Comparison of ENCODE assay signal across 11 cellular contexts in the genomic region with DNA sequence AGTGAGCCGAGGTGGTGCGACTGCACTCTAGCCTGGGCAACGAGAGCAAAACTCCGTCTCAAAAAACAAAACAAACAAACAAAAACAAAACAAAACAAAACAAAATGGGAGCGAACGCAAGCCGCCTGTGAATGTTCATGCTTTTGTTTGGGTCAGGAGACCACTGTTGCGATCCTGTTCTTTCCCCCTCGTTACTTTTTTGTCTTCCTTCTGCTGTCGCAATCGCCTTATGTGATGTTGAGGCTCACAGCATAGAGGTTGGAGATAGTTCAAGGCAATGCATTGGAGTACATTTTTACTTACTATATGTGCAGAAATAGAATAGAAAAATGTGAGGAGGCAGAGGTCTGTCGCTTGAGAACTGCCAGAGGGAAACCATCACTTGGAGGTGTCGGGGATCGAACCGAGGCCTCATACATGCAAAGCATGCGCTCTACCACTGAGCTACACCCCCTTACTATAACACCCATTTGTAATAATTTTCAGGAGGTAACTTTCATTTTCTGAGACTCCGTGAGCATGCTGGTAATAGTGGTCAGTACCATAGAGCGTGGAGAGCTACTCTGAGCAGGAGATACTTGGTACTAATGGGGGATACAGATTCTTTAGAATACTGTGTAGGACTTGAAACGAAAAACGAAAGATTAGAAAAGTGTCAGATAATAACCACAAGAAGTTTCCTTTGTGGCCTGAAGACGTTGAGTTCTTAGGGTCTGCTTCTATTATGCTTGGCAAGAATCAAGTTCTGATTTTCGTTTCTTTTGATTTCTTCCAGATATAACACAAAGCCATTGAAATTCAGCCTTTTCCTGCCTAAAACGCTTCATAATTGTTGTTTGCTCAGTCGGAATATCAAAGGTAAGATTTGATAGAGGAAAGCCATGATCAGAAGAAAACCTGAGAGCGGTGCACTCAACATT.
DNase-seq lines count a peak whose midpoint lies in the region; ATAC-seq and TF ChIP-seq lines count a peak whose summit lies in the region.
"Had no signal": no experiment of that assay in that cellular context is flagged by ENCODE, and none has a peak within 500 bp of the region (broad histone marks: within the 10 kb centered on the region; RNA-seq: fewer than 3 reads in every experiment).

No MANE protein-coding gene starts in this region.

- H3K4me3 ChIP-seq in breast epithelium: no peak overlapping the region
- peak overlapping the region; percentile 20 to 44 (median 25) for H3K4me3 ChIP-seq in mammary epithelial cell (replicated peaks in 1 of 3; ENCODE audit: insufficient read depth in 1 of 3, low read depth in 2 of 3, low read length in 3 of 3)

- TF ChIP-seq POLR2A in breast epithelium (IDR thresholded peaks at IDR 0.05): no peak

- H3K27ac ChIP-seq in breast epithelium (no peak overlapping the region), mammary epithelial cell (ENCODE audit: insufficient read depth, low read depth, low read length) (no peak overlapping the region)

- peak overlapping the region; percentile 38 for H3K4me2 ChIP-seq in mammary epithelial cell (ENCODE audit: insufficient read depth, low read depth, low read length)

- H3K4me3 Mint-ChIP-seq in MCF 10A (ENCODE audit: unreplicated experiment): peak overlapping the region; percentile 86
- peak overlapping the region; percentile 8 for H3K4me3 Mint-ChIP-seq in stimulated activated naive CD8-positive, alpha-beta T cell treated with anti-CD3 and anti-CD28 coated beads, Interleukin-15, Interleukin-2, amounts not matched to agents 100 ng/mL and 50 ng/mL, for 24 hours
- H3K4me3 Mint-ChIP-seq: activated naive CD8-positive, alpha-beta T cell; stimulated activated naive B cell treated with anti-CD40 and anti-IgM and Interleukin-4, amounts not matched to agents 10 μg/mL and 1 μg/mL and 100 μg/mL, for 72 hours had no signal

- DNase-seq in MCF 10A (ENCODE audit: unreplicated experiment): peak; percentile 62
- DNase-seq in breast epithelium (ENCODE audit: low spot score in 2 of 2): no peak
- peak; percentile 43 for DNase-seq in NCI-H1694 treated with DMSO at 0.1 percent for 48 hours (lab: John Stamatoyannopoulos, UW)
- peak; percentile 82 for DNase-seq in mammary epithelial cell
- no peak for DNase-seq in epidermal melanocyte (ENCODE audit: insufficient read length, low spot score)
- no peak for DNase-seq in hippocampal formation (lab: John Stamatoyannopoulos, UW)
- DNase-seq: KG1; stimulated activated naive B cell treated with anti-CD40 and anti-IgM and Interleukin-4, amounts not matched to agents 10 μg/mL and 1 μg/mL and 100 μg/mL, for 72 hours had no signal

- TF ChIP-seq CTCF in MCF 10A (IDR thresholded peaks at IDR 0.05; ENCODE audit: unreplicated experiment) (no peak), breast epithelium (IDR thresholded peaks at IDR 0.05) (no peak), mammary epithelial cell (conservative IDR thresholded peaks at IDR 0.05 in 1 of 2, IDR thresholded peaks at IDR 0.05 in 1 of 2; ENCODE audit: extremely low read depth in 1 of 2, insufficient read depth in 1 of 2, low read depth in 1 of 2, low read length in 2 of 2) (no peak)

- no peaks in the 10 kb centered on the region for H3K79me2 ChIP-seq in mammary epithelial cell (ENCODE audit: insufficient read depth, low read length)

- POLR2A ChIA-PET in MCF 10A (lab: Yijun Ruan, JAX): interaction anchor here (0.6 to 1.6 kb wide), 11 partner anchors 9 to 847 kb away, joined by 3 to 7 read pairs (median 4); no protein-coding TSS in a partner anchor

- no peak overlapping the region for H2AFZ ChIP-seq in mammary epithelial cell (ENCODE audit: low read depth, low read length)

- H3K4me1 Mint-ChIP-seq in MCF 10A (ENCODE audit: insufficient read depth, unreplicated experiment): peaks cover 22% of the 10 kb centered on the region
- H3K4me1 Mint-ChIP-seq in stimulated activated naive CD8-positive, alpha-beta T cell treated with anti-CD3 and anti-CD28 coated beads, Interleukin-15, Interleukin-2, amounts not matched to agents 100 ng/mL and 50 ng/mL, for 24 hours (ENCODE audit: low read depth): peaks cover 8% of the 10 kb centered on the region

- no peak overlapping the region for H3K27ac Mint-ChIP-seq in MCF 10A (ENCODE audit: low read depth, unreplicated experiment)
- peak overlapping the region; percentile 53 for H3K27ac Mint-ChIP-seq in stimulated activated naive CD8-positive, alpha-beta T cell treated with anti-CD3 and anti-CD28 coated beads, Interleukin-15, Interleukin-2, amounts not matched to agents 100 ng/mL and 50 ng/mL, for 24 hours
- H3K27ac Mint-ChIP-seq: activated naive CD8-positive, alpha-beta T cell; stimulated activated naive B cell treated with anti-CD40 and anti-IgM and Interleukin-4, amounts not matched to agents 10 μg/mL and 1 μg/mL and 100 μg/mL, for 72 hours had no signal

- ATAC-seq in GM19452 (IDR thresholded peaks at IDR 0.05; ENCODE audit: unreplicated experiment): no peak

- CTCF ChIA-PET in MCF 10A (lab: Yijun Ruan, JAX) (interaction anchor here (0.5 to 1.5 kb wide), 2 partner anchors 35 to 1681 kb away, joined by 3 to 5 read pairs; no protein-coding TSS in a partner anchor), mammary epithelial cell (lab: Charles Lee; ENCODE audit: low non-redundant PET) (interaction anchor here (0.5 kb wide), 1 partner anchor 73 kb away, joined by 16 read pairs; no protein-coding TSS in a partner anchor)

- H3K27me3 Mint-ChIP-seq in MCF 10A (ENCODE audit: insufficient read depth, unreplicated experiment): no peaks in the 10 kb centered on the region
- H3K27me3 Mint-ChIP-seq in stimulated activated naive CD8-positive, alpha-beta T cell treated with anti-CD3 and anti-CD28 coated beads, Interleukin-15, Interleukin-2, amounts not matched to agents 100 ng/mL and 50 ng/mL, for 24 hours: peaks cover 87% of the 10 kb centered on the region

- 38% methylated on average over 21 of the region's 25 CpGs for WGBS in mammary epithelial cell (ENCODE audit: low coverage, missing lambda C conversion rate)

- H3K36me3 Mint-ChIP-seq in MCF 10A (ENCODE audit: insufficient read depth, unreplicated experiment): peaks cover 7% of the 10 kb centered on the region
- peaks cover 8% of the 10 kb centered on the region for H3K36me3 Mint-ChIP-seq in stimulated activated naive CD8-positive, alpha-beta T cell treated with anti-CD3 and anti-CD28 coated beads, Interleukin-15, Interleukin-2, amounts not matched to agents 100 ng/mL and 50 ng/mL, for 24 hours (ENCODE audit: low read depth)

- no peaks in the 10 kb centered on the region for H3K36me3 ChIP-seq in breast epithelium
- no peaks in the 10 kb centered on the region for H3K36me3 ChIP-seq in mammary epithelial cell (ENCODE audit: insufficient read depth, low read length)

- H3K9me3 ChIP-seq in breast epithelium (no peaks in the 10 kb centered on the region), mammary epithelial cell (replicated peaks; ENCODE audit: insufficient read depth, low read length) (no peaks in the 10 kb centered on the region)

- BruUV-seq in MCF 10A (replicated peaks; lab: Mats Ljungman, UMichigan) (no TSS peak), mammary epithelial cell (replicated peaks; lab: Mats Ljungman, UMichigan) (no TSS peak)

- no peaks in the 10 kb centered on the region for H4K20me1 ChIP-seq in mammary epithelial cell (ENCODE audit: insufficient read depth, low read length)

- H3K4me1 ChIP-seq in breast epithelium (no peaks in the 10 kb centered on the region), mammary epithelial cell (ENCODE audit: insufficient read depth, low read length) (peaks cover 4% of the 10 kb centered on the region)

- no peaks in the 10 kb centered on the region for H3K9me3 Mint-ChIP-seq in MCF 10A (ENCODE audit: unreplicated experiment)
- peaks cover 5% of the 10 kb centered on the region for H3K9me3 Mint-ChIP-seq in stimulated activated naive CD8-positive, alpha-beta T cell treated with anti-CD3 and anti-CD28 coated beads, Interleukin-15, Interleukin-2, amounts not matched to agents 100 ng/mL and 50 ng/mL, for 24 hours

- dilution Hi-C loops in mammary epithelial cell (cut with HindIII; ENCODE audit: low sequenced_read_pairs): no loop called here

- H3K27me3 ChIP-seq in breast epithelium: peaks cover 0 to 64% of the 10 kb centered on the region in 2 donors
- H3K27me3 ChIP-seq in mammary epithelial cell (ENCODE audit: insufficient read depth, low read length): no peaks in the 10 kb centered on the region

- no peak overlapping the region for H3K9ac ChIP-seq in mammary epithelial cell (ENCODE audit: insufficient read depth, low read length)

- in situ Hi-C loops in mammary epithelial cell (cut with MboI; ENCODE audit: low sequenced_read_pairs in 2 of 2): no loop called here

- intact Hi-C loops in MCF 10A (cut with micrococcal nuclease): loop anchor here (5.0 to 10.0 kb wide), 2 partner anchors 45 to 198 kb away; no protein-coding TSS in a partner anchor
- intact Hi-C loops in breast epithelium (cut with DNase I; ENCODE audit: low total_unique reads): no loop called here
- intact Hi-C loops in mammary epithelial cell (cut with micrococcal nuclease): no loop called here

Comparison
In these comparisons a context has a peak if more than half of its experiments do, and no peak if none do; other contexts are left out.
1. DNase-seq: peak in MCF 10A (single experiment), NCI-H1694 treated with DMSO at 0.1 percent for 48 hours (single experiment) and mammary epithelial cell (single experiment); none in breast epithelium (0 of 2), epidermal melanocyte (single experiment) and hippocampal formation (0 of 2).
2. H3K4me3 ChIP-seq: peak in mammary epithelial cell (3 of 3); none in breast epithelium (0 of 3).